Comparison of ENCODE assay signal across 23 cellular contexts in genomic region chr17:3950584-3950983, GRCh38. TPM values are rescaled to one million over a fixed set of nuclear protein-coding genes. Genes with fewer than 3 reads are reported as not detected.
DNase-seq lines count a peak whose midpoint lies in the region; ATAC-seq, FAIRE-seq and TF ChIP-seq lines count a peak whose summit lies in the region.
"Had no signal": no experiment of that assay in that cellular context is flagged by ENCODE, and none has a peak within 500 bp of the region (broad histone marks: within the 10 kb centered on the region; RNA-seq: fewer than 3 reads in every experiment).

No MANE protein-coding gene starts in this region.

- intact Hi-C loops in activated CD4-positive, alpha-beta T cell treated with anti-CD3 and anti-CD28 coated beads for 36 hours (cut with DNase I, micrococcal nuclease), result no loop called here
- intact Hi-C loops in K562 (cut with micrococcal nuclease) (no loop called here), kidney (cut with DNase I) (no loop called here)

- H3F3A ChIP-seq in smooth muscle cell (ENCODE audit: low read depth), result no peaks in the 10 kb centered on the region

- in situ Hi-C loops in K562 (cut with MboI), result no loop called here

- H3K4me1 ChIP-seq in K562 (replicated peaks in 1 of 2; ENCODE audit: control insufficient read depth in 2 of 2, insufficient read depth in 2 of 2, low read length in 2 of 2) (peaks cover 4 to 30% of the 10 kb centered on the region in 2 experiments; a peak in 3 of 5 replicates), kidney (ENCODE audit: control insufficient read depth in 1 of 2, insufficient read depth in 1 of 2, low read depth in 1 of 2, low read length in 2 of 2) (no peaks in the 10 kb centered on the region), smooth muscle cell (ENCODE audit: low read depth) (no peaks in the 10 kb centered on the region)
- H3K4me1 ChIP-seq: A549, Caco-2 had no signal

- POLR2A ChIA-PET in activated CD4-positive, alpha-beta T cell treated with anti-CD3 and anti-CD28 coated beads, Interleukin-2, amount 10 ng/mL, durations not matched to agents 7 days and 5 days (lab: Charles Lee), result no interaction called here
- POLR2A ChIA-PET in activated CD4-positive, alpha-beta T cell treated with anti-CD3 and anti-CD28 coated beads for 36 hours (lab: Charles Lee), result no interaction called here
- POLR2A ChIA-PET in K562 (lab: Yijun Ruan, JAX), result interaction anchor here (0.5 to 6.9 kb wide), 3 partner anchors 10 to 39 kb away, joined by 3 to 40 read pairs (median 3); no protein-coding TSS in a partner anchor

- no peak for ATAC-seq in activated CD4-positive, alpha-beta T cell treated with anti-CD3 and anti-CD28 coated beads for 36 hours
- ATAC-seq in K562, result no peak
- ATAC-seq in stimulated activated effector memory CD8-positive, alpha-beta T cell treated with anti-CD3 and anti-CD28 coated beads, Interleukin-12 subunit alpha, Interleukin-12 subunit beta, amount 100 ng/mL, for 72 hours, result no peak
- no peak for ATAC-seq in GM19467 (IDR thresholded peaks at IDR 0.05; ENCODE audit: unreplicated experiment)
- ATAC-seq: A549; CD8-positive, alpha-beta T cell had no signal

- no TSS peak for BruUV-seq in K562 (replicated peaks; lab: Mats Ljungman, UMichigan)

- H3K9ac ChIP-seq in K562 (ENCODE audit: insufficient read depth in 1 of 2, low read depth in 2 of 2, low read length in 2 of 2) (peak overlapping the region in 1 of 2 experiments; percentile 35; a peak in 1 of 4 replicates), kidney (ENCODE audit: low read length in 2 of 2) (no peak overlapping the region), smooth muscle cell (ENCODE audit: low read depth) (no peak overlapping the region)
- H3K9ac ChIP-seq: BLaER1 treated with 17β-estradiol and CSF1 and Interleukin-3, amounts not matched to agents 10 nM and 100 nM had no signal

- H3K4me3 ChIP-seq in K562 (no peak overlapping the region), kidney (ENCODE audit: low read length in 2 of 2) (no peak overlapping the region), smooth muscle cell (no peak overlapping the region)
- H3K4me3 ChIP-seq: A549; BLaER1 treated with 17β-estradiol and CSF1 and Interleukin-3, amounts not matched to agents 10 nM and 100 nM had no signal

- H3K9me3 ChIP-seq in K562 (replicated peaks; ENCODE audit: control insufficient read depth, insufficient read depth, low read depth, low read length) (no peaks in the 10 kb centered on the region), kidney (ENCODE audit: control insufficient read depth in 1 of 2, low read length in 2 of 2) (no peaks in the 10 kb centered on the region), smooth muscle cell (replicated peaks; ENCODE audit: low read depth) (no peaks in the 10 kb centered on the region)
- H3K9me3 ChIP-seq: A549; BLaER1 treated with 17β-estradiol and CSF1 and Interleukin-3, amounts not matched to agents 10 nM and 100 nM; Caco-2 had no signal

- H3K9me1 ChIP-seq in K562 (ENCODE audit: control insufficient read depth, insufficient read depth, low read length), result no peaks in the 10 kb centered on the region

- H3K36me3 Mint-ChIP-seq in activated CD4-positive, alpha-beta T cell treated with anti-CD3 and anti-CD28 coated beads, Interleukin-2, amount 10 ng/mL, durations not matched to agents 7 days and 5 days (ENCODE audit: low read depth), result peaks cover 28% of the 10 kb centered on the region
- peaks cover 19% of the 10 kb centered on the region for H3K36me3 Mint-ChIP-seq in activated CD4-positive, alpha-beta T cell treated with anti-CD3 and anti-CD28 coated beads for 36 hours (ENCODE audit: low read depth)
- H3K36me3 Mint-ChIP-seq in stimulated activated effector memory CD8-positive, alpha-beta T cell treated with anti-CD3 and anti-CD28 coated beads, Interleukin-12 subunit alpha, Interleukin-12 subunit beta, amount 100 ng/mL, for 72 hours, result peaks cover 75% of the 10 kb centered on the region

- H3K9me3 Mint-ChIP-seq in activated CD4-positive, alpha-beta T cell treated with anti-CD3 and anti-CD28 coated beads, Interleukin-2, amount 10 ng/mL, durations not matched to agents 7 days and 5 days, result no peaks in the 10 kb centered on the region
- no peaks in the 10 kb centered on the region for H3K9me3 Mint-ChIP-seq in activated CD4-positive, alpha-beta T cell treated with anti-CD3 and anti-CD28 coated beads for 36 hours (ENCODE audit: low read depth)
- no peaks in the 10 kb centered on the region for H3K9me3 Mint-ChIP-seq in stimulated activated effector memory CD8-positive, alpha-beta T cell treated with anti-CD3 and anti-CD28 coated beads, Interleukin-12 subunit alpha, Interleukin-12 subunit beta, amount 100 ng/mL, for 72 hours
- H3K9me3 Mint-ChIP-seq: CD4-positive, alpha-beta T cell; CD8-positive, alpha-beta T cell had no signal

- H4K20me1 ChIP-seq in K562 (replicated peaks; ENCODE audit: control insufficient read depth, insufficient read depth, low read length) (no peaks in the 10 kb centered on the region), smooth muscle cell (ENCODE audit: low read depth) (no peaks in the 10 kb centered on the region)

- no peak for TF ChIP-seq RAD21 in K562 (CRISPR knock-in tag; conservative IDR thresholded peaks at IDR 0.05 in 1 of 2, IDR thresholded peaks at IDR 0.05 in 1 of 2)

- H3K4me1 Mint-ChIP-seq in activated CD4-positive, alpha-beta T cell treated with anti-CD3 and anti-CD28 coated beads, Interleukin-2, amount 10 ng/mL, durations not matched to agents 7 days and 5 days, result peaks cover 2% of the 10 kb centered on the region
- H3K4me1 Mint-ChIP-seq in activated CD4-positive, alpha-beta T cell treated with anti-CD3 and anti-CD28 coated beads for 36 hours, result no peaks in the 10 kb centered on the region
- H3K4me1 Mint-ChIP-seq in stimulated activated effector memory CD8-positive, alpha-beta T cell treated with anti-CD3 and anti-CD28 coated beads, Interleukin-12 subunit alpha, Interleukin-12 subunit beta, amount 100 ng/mL, for 72 hours, result peaks cover 13% of the 10 kb centered on the region

- H3K36me3 ChIP-seq in K562 (ENCODE audit: control insufficient read depth, insufficient read depth, low read length) (peaks cover 37% of the 10 kb centered on the region; the same call in 2 of the 3 replicates), kidney (ENCODE audit: control insufficient read depth in 1 of 2, insufficient read depth in 2 of 2, low read length in 2 of 2) (no peaks in the 10 kb centered on the region), smooth muscle cell (ENCODE audit: low read depth) (no peaks in the 10 kb centered on the region)

- no peak overlapping the region for H3K27ac ChIP-seq in K562 (ENCODE audit: extremely low read depth, low read depth, low read length)
- H3K27ac ChIP-seq in kidney (ENCODE audit: low read depth in 2 of 2, low read length in 2 of 2), result no peak overlapping the region
- H3K27ac ChIP-seq in smooth muscle cell (ENCODE audit: low read depth), result no peak overlapping the region
- H3K27ac ChIP-seq: 22Rv1; A549; BLaER1 treated with 17β-estradiol and CSF1 and Interleukin-3, amounts not matched to agents 10 nM and 100 nM; C4-2B had no signal

- H3K4me3 Mint-ChIP-seq in activated CD4-positive, alpha-beta T cell treated with anti-CD3 and anti-CD28 coated beads, Interleukin-2, amount 10 ng/mL, durations not matched to agents 7 days and 5 days, result no peak overlapping the region
- H3K4me3 Mint-ChIP-seq in activated CD4-positive, alpha-beta T cell treated with anti-CD3 and anti-CD28 coated beads for 36 hours, result no peak overlapping the region
- H3K4me3 Mint-ChIP-seq in stimulated activated effector memory CD8-positive, alpha-beta T cell treated with anti-CD3 and anti-CD28 coated beads, Interleukin-12 subunit alpha, Interleukin-12 subunit beta, amount 100 ng/mL, for 72 hours, result no peak overlapping the region
- H3K4me3 Mint-ChIP-seq: B cell; CD4-positive, alpha-beta T cell; CD8-positive, alpha-beta T cell had no signal

- H3K4me2 ChIP-seq in K562 (ENCODE audit: insufficient read depth, low read length), result no peak overlapping the region
- H3K4me2 ChIP-seq in smooth muscle cell, result no peak overlapping the region
- H3K4me2 ChIP-seq: A549; BLaER1 treated with 17β-estradiol and CSF1 and Interleukin-3, amounts not matched to agents 10 nM and 100 nM had no signal

- peak overlapping the region; percentile 64 for H3K27ac Mint-ChIP-seq in activated CD4-positive, alpha-beta T cell treated with anti-CD3 and anti-CD28 coated beads, Interleukin-2, amount 10 ng/mL, durations not matched to agents 7 days and 5 days
- no peak overlapping the region for H3K27ac Mint-ChIP-seq in activated CD4-positive, alpha-beta T cell treated with anti-CD3 and anti-CD28 coated beads for 36 hours
- H3K27ac Mint-ChIP-seq in stimulated activated effector memory CD8-positive, alpha-beta T cell treated with anti-CD3 and anti-CD28 coated beads, Interleukin-12 subunit alpha, Interleukin-12 subunit beta, amount 100 ng/mL, for 72 hours, result peak overlapping the region; percentile 26
- H3K27ac Mint-ChIP-seq: B cell; CD4-positive, alpha-beta T cell; CD8-positive, alpha-beta T cell had no signal

- H2AFZ ChIP-seq in K562 (ENCODE audit: low read depth, low read length) (no peak overlapping the region), smooth muscle cell (ENCODE audit: low read depth) (no peak overlapping the region)

- H3K79me2 ChIP-seq in K562 (ENCODE audit: control insufficient read depth, insufficient read depth, low read length), result no peaks in the 10 kb centered on the region; the same call in 2 of the 3 replicates
- no peaks in the 10 kb centered on the region for H3K79me2 ChIP-seq in smooth muscle cell (ENCODE audit: low read depth)

- CTCF ChIA-PET in activated CD4-positive, alpha-beta T cell treated with anti-CD3 and anti-CD28 coated beads, Interleukin-2, amount 10 ng/mL, durations not matched to agents 7 days and 5 days (lab: Charles Lee), result interaction anchor here (1.2 kb wide), 1 partner anchor 18 kb away, joined by 3 read pairs; no protein-coding TSS in a partner anchor
- CTCF ChIA-PET in activated CD4-positive, alpha-beta T cell treated with anti-CD3 and anti-CD28 coated beads for 36 hours (lab: Charles Lee), result interaction anchor here (1.1 kb wide), 1 partner anchor 58 kb away, joined by 3 read pairs; the partner anchor contains the start of gene CAMKK1
- CTCF ChIA-PET in K562 (lab: Yijun Ruan, JAX; ENCODE audit: low intra/inter-chr PET ratio), result no interaction called here

- TF ChIP-seq CTCF in K562 (IDR thresholded peaks at IDR 0.05 in 2 of 3, conservative IDR thresholded peaks at IDR 0.05 in 1 of 3; ENCODE audit: insufficient read depth in 2 of 3, low read depth in 1 of 3, low read length in 3 of 3) (no peak), kidney (IDR thresholded peaks at IDR 0.05; ENCODE audit: borderline replicate concordance, extremely low read depth, insufficient read depth) (no peak), smooth muscle cell (IDR thresholded peaks at IDR 0.05; ENCODE audit: borderline replicate concordance, insufficient read depth, poor library complexity, severe bottlenecking) (no peak)

- no peak for TF ChIP-seq POLR2A in K562 (conservative IDR thresholded peaks at IDR 0.05)

- TF ChIP-seq EP300 in K562 (IDR thresholded peaks at IDR 0.05; ENCODE audit: low read length), result no peak

- no peak for FAIRE-seq in K562 (lab: Jason Lieb, UNC)
- FAIRE-seq in kidney (lab: Jason Lieb, UNC), result no peak
- FAIRE-seq: A549, D721Med, G401.6, GM12891, GM19239 had no signal

- WGBS in K562 (ENCODE audit: insufficient coverage, low coverage, missing lambda C conversion rate), result 81% methylated on average over 10 of the region's 12 CpGs
- WGBS in smooth muscle cell (ENCODE audit: low lambda C conversion rate), result 94% methylated on average over 12 of the region's 12 CpGs

- DNase-seq in activated CD4-positive, alpha-beta T cell treated with anti-CD3 and anti-CD28 coated beads, Interleukin-2, amount 10 ng/mL, durations not matched to agents 7 days and 5 days, result no peak
- no peak for DNase-seq in activated CD4-positive, alpha-beta T cell treated with anti-CD3 and anti-CD28 coated beads for 36 hours
- DNase-seq in K562 (ENCODE audit: extremely low read depth in 1 of 4, low spot score in 3 of 4) (no peak), kidney (peak; percentile 71), smooth muscle cell (lab: John Stamatoyannopoulos, UW; ENCODE audit: unreplicated experiment) (no peak)
- DNase-seq in stimulated activated effector memory CD8-positive, alpha-beta T cell treated with anti-CD3 and anti-CD28 coated beads, Interleukin-12 subunit alpha, Interleukin-12 subunit beta, amount 100 ng/mL, for 72 hours (ENCODE audit: low spot score in 2 of 2), result no peak
- DNase-seq: AML-193; Caco-2; Calu3; CD4-positive, alpha-beta T cell; CD8-positive, alpha-beta T cell; DMS79 treated with DMSO at 0.1 percent for 48 hours; GF-D8 had no signal

- no peaks in the 10 kb centered on the region for H3K27me3 ChIP-seq in K562 (ENCODE audit: control insufficient read depth in 2 of 2, insufficient read depth in 2 of 2, low read length in 2 of 2)
- no peaks in the 10 kb centered on the region for H3K27me3 ChIP-seq in smooth muscle cell (ENCODE audit: low read depth)
- H3K27me3 ChIP-seq: BLaER1 treated with 17β-estradiol and CSF1 and Interleukin-3, amounts not matched to agents 10 nM and 100 nM had no signal

- H3K27me3 Mint-ChIP-seq in activated CD4-positive, alpha-beta T cell treated with anti-CD3 and anti-CD28 coated beads, Interleukin-2, amount 10 ng/mL, durations not matched to agents 7 days and 5 days, result no peaks in the 10 kb centered on the region
- H3K27me3 Mint-ChIP-seq in activated CD4-positive, alpha-beta T cell treated with anti-CD3 and anti-CD28 coated beads for 36 hours, result no peaks in the 10 kb centered on the region
- H3K27me3 Mint-ChIP-seq: B cell; CD4-positive, alpha-beta T cell had no signal

RNA-seq across cellular contexts. Expression of gene ATP2A3, which starts 13.7 kb away (rescaled TPM):
- 100 to 1,000 TPM; 294 to 329 TPM for total RNA-seq in activated CD4-positive, alpha-beta T cell treated with anti-CD3 and anti-CD28 coated beads, Interleukin-2, amount 10 ng/mL, durations not matched to agents 7 days and 5 days
- total RNA-seq in activated CD4-positive, alpha-beta T cell treated with anti-CD3 and anti-CD28 coated beads for 36 hours, result 10 to 100 TPM; 92.6 to 98.3 TPM
- 198 and 586 TPM in 2 replicates for total RNA-seq in K562 (2011; cell fraction: chromatin; rRNA removed; ENCODE audit: low replicate concordance)
- 353 and 436 TPM in 2 replicates for total RNA-seq in K562 (2011; cell fraction: nucleolus; rRNA removed)
- 289 and 326 TPM in 2 replicates for total RNA-seq in K562 (2011; cell fraction: nucleoplasm; rRNA removed)
- total RNA-seq in K562 (2014; rRNA removed) (41.2 and 50.7 TPM in 2 replicates), K562 (2014; rRNA removed; fragmentation: Illumina TruSeq; extraction: Trizol) (9.0 and 9.2 TPM in 2 replicates), K562 (2015; rRNA removed; fragmentation: Illumina TruSeq; extraction: Trizol) (16.9 TPM in 2 replicates), K562 (2021) (79.7 and 103 TPM in 2 replicates), kidney (52.1 TPM), smooth muscle cell (2.9 and 4.2 TPM in 2 replicates)
- polyA plus RNA-seq in K562 (2011; rRNA removed) (42.6 and 65.4 TPM in 2 replicates), K562 (2014; fragmentation: Illumina TruSeq; extraction: Trizol) (31.3 and 65.0 TPM in 2 replicates), K562 (2014; fragmentation: Nextera tagmentation; extraction: Ambion mirVana) (under 1 TPM; 0.65 to 0.66 TPM), K562 (2014; rRNA removed) (54.5 and 66.9 TPM in 2 replicates), kidney (ENCODE audit: insufficient read depth, low read depth, low replicate concordance) (9.4 TPM), smooth muscle cell (4.7 and 7.8 TPM in 2 replicates)
- 45.9 and 88.8 TPM in 2 replicates for polyA plus RNA-seq in K562 (2011; cell fraction: cytosol; rRNA removed)
- 230 and 368 TPM in 2 replicates for polyA plus RNA-seq in K562 (2011; cell fraction: nucleus; rRNA removed)
- 77.5 and 466 TPM in 2 replicates for polyA plus RNA-seq in K562 (2012)
- 33.8 and 63.1 TPM in 2 replicates for polyA minus RNA-seq in K562 (2011; rRNA and poly(A)+ RNA removed)
- 71.3 and 83.9 TPM in 2 replicates for polyA minus RNA-seq in K562 (2011; cell fraction: cytosol; rRNA and poly(A)+ RNA removed)
- 85.0 and 89.2 TPM in 2 replicates for polyA minus RNA-seq in K562 (2011; cell fraction: nucleus; rRNA and poly(A)+ RNA removed)

RNA-seq across cellular contexts. Expression of gene P2RX1, which starts 34.3 kb away (rescaled TPM):
- under 1 TPM in 1 of 2 experiments, not detected in 1; 0.12 TPM for total RNA-seq in activated CD4-positive, alpha-beta T cell treated with anti-CD3 and anti-CD28 coated beads, Interleukin-2, amount 10 ng/mL, durations not matched to agents 7 days and 5 days
- total RNA-seq in activated CD4-positive, alpha-beta T cell treated with anti-CD3 and anti-CD28 coated beads for 36 hours, result under 1 TPM; 0.72 to 0.89 TPM
- 21.9 and 70.4 TPM in 2 replicates for total RNA-seq in K562 (2011; cell fraction: chromatin; rRNA removed; ENCODE audit: low replicate concordance)
- 38.4 and 45.2 TPM in 2 replicates for total RNA-seq in K562 (2011; cell fraction: nucleolus; rRNA removed)
- 27.3 and 30.9 TPM in 2 replicates for total RNA-seq in K562 (2011; cell fraction: nucleoplasm; rRNA removed)
- total RNA-seq in K562 (2014; rRNA removed), result 13.3 and 16.0 TPM in 2 replicates
- total RNA-seq in K562 (2014; rRNA removed; fragmentation: Illumina TruSeq; extraction: Trizol), result 4.9 and 6.8 TPM in 2 replicates
- total RNA-seq in K562 (2015; rRNA removed; fragmentation: Illumina TruSeq; extraction: Trizol), result 8.1 and 9.6 TPM in 2 replicates
- 15.3 and 20.3 TPM in 2 replicates for total RNA-seq in K562 (2021)
- 12.2 and 13.6 TPM in 2 replicates for polyA plus RNA-seq in K562 (2011; rRNA removed)
- 10.0 and 27.5 TPM in 2 replicates for polyA plus RNA-seq in K562 (2011; cell fraction: cytosol; rRNA removed)
- 41.2 and 64.7 TPM in 2 replicates for polyA plus RNA-seq in K562 (2011; cell fraction: nucleus; rRNA removed)
- 18.2 and 106 TPM in 2 replicates for polyA plus RNA-seq in K562 (2012)
- polyA plus RNA-seq in K562 (2014; fragmentation: Illumina TruSeq; extraction: Trizol), result 10.3 and 17.6 TPM in 2 replicates
- under 1 TPM; 0.27 to 0.66 TPM for polyA plus RNA-seq in K562 (2014; fragmentation: Nextera tagmentation; extraction: Ambion mirVana)
- 18.4 and 18.8 TPM in 2 replicates for polyA plus RNA-seq in K562 (2014; rRNA removed)
- 4.3 and 7.9 TPM in 2 replicates for polyA minus RNA-seq in K562 (2011; rRNA and poly(A)+ RNA removed)
- 3.7 and 7.2 TPM in 2 replicates for polyA minus RNA-seq in K562 (2011; cell fraction: cytosol; rRNA and poly(A)+ RNA removed)
- polyA minus RNA-seq in K562 (2011; cell fraction: nucleus; rRNA and poly(A)+ RNA removed), result 12.2 and 18.7 TPM in 2 replicates
- 11.2 TPM for total RNA-seq in kidney
- 3.1 TPM for polyA plus RNA-seq in kidney (ENCODE audit: insufficient read depth, low read depth, low replicate concordance)
- total RNA-seq in smooth muscle cell, result 1.3 and 2.4 TPM in 2 replicates
- polyA plus RNA-seq in smooth muscle cell, result 0.47 and 3.2 TPM in 2 replicates
- total RNA-seq: Calu3 had no signal

RNA-seq across cellular contexts. Expression of gene CAMKK1, which starts 57.7 kb away (rescaled TPM):
- total RNA-seq in activated CD4-positive, alpha-beta T cell treated with anti-CD3 and anti-CD28 coated beads, Interleukin-2, amount 10 ng/mL, durations not matched to agents 7 days and 5 days, result 1 to 10 TPM; 3.4 to 4.0 TPM
- 1 to 10 TPM; 4.5 to 5.4 TPM for total RNA-seq in activated CD4-positive, alpha-beta T cell treated with anti-CD3 and anti-CD28 coated beads for 36 hours
- 11.8 and 29.1 TPM in 2 replicates for total RNA-seq in K562 (2011; cell fraction: chromatin; rRNA removed; ENCODE audit: low replicate concordance)
- 17.0 TPM in 2 replicates for total RNA-seq in K562 (2011; cell fraction: nucleolus; rRNA removed)
- total RNA-seq in K562 (2011; cell fraction: nucleoplasm; rRNA removed), result 12.7 and 13.1 TPM in 2 replicates
- total RNA-seq in K562 (2014; rRNA removed) (4.9 and 6.2 TPM in 2 replicates), K562 (2014; rRNA removed; fragmentation: Illumina TruSeq; extraction: Trizol) (1.7 and 2.2 TPM in 2 replicates), K562 (2015; rRNA removed; fragmentation: Illumina TruSeq; extraction: Trizol) (4.4 and 4.5 TPM in 2 replicates), K562 (2021) (6.7 and 7.5 TPM in 2 replicates), kidney (6.0 TPM), smooth muscle cell (6.3 and 8.8 TPM in 2 replicates)
- polyA plus RNA-seq in K562 (2011; rRNA removed) (5.7 and 6.5 TPM in 2 replicates), K562 (2014; fragmentation: Illumina TruSeq; extraction: Trizol) (5.1 and 6.5 TPM in 2 replicates), K562 (2014; fragmentation: Nextera tagmentation; extraction: Ambion mirVana) (under 1 TPM; 0.34 to 0.59 TPM), K562 (2014; rRNA removed) (6.1 and 7.4 TPM in 2 replicates), kidney (ENCODE audit: insufficient read depth, low read depth, low replicate concordance) (2.6 TPM), smooth muscle cell (7.7 and 8.1 TPM in 2 replicates)
- 5.0 and 7.4 TPM in 2 replicates for polyA plus RNA-seq in K562 (2011; cell fraction: cytosol; rRNA removed)
- polyA plus RNA-seq in K562 (2011; cell fraction: nucleus; rRNA removed), result 17.5 and 25.4 TPM in 2 replicates
- polyA plus RNA-seq in K562 (2012), result 4.1 and 4.9 TPM in 2 replicates
- polyA minus RNA-seq in K562 (2011; rRNA and poly(A)+ RNA removed), result 3.5 and 4.8 TPM in 2 replicates
- polyA minus RNA-seq in K562 (2011; cell fraction: cytosol; rRNA and poly(A)+ RNA removed), result 3.2 and 4.5 TPM in 2 replicates
- 7.5 and 8.2 TPM in 2 replicates for polyA minus RNA-seq in K562 (2011; cell fraction: nucleus; rRNA and poly(A)+ RNA removed)
